8 cellular contexts compared by ENCODE assay signal in genomic region chr5:113043491-113043931, GRCh38.
A peak's percentile ranks its signal among the peaks of the same experiment; 100 is the strongest.
DNase-seq lines count a peak whose midpoint lies in the region; ATAC-seq and TF ChIP-seq lines count a peak whose summit lies in the region.

No MANE protein-coding gene starts in this region.

- H3K27me3 ChIP-seq in right cardiac atrium (ENCODE audit: control insufficient read depth, insufficient read depth) = no peaks in the 10 kb centered on the region

- CTCF ChIA-PET in activated naive CD4-positive, alpha-beta T cell treated with anti-CD3 and anti-CD28 coated beads for 36 hours (lab: Charles Lee) = interaction anchor here (0.6 to 4.0 kb wide), 3 partner anchors 48 to 291 kb away, joined by 3 to 14 read pairs (median 3); no protein-coding TSS in a partner anchor
- CTCF ChIA-PET in WTC11 (lab: Charles Lee) = interaction anchor here (0.6 to 2.4 kb wide), 5 partner anchors 9 to 512 kb away, joined by 3 to 10 read pairs (median 4); no protein-coding TSS in a partner anchor

- DNase-seq in activated naive CD4-positive, alpha-beta T cell treated with anti-CD3 and anti-CD28 coated beads for 36 hours = peak; percentile 38
- no peak for DNase-seq in activated naive CD4-positive, alpha-beta T cell treated with anti-CD3 and anti-CD28 coated beads, Interleukin-2, amount 50 U/mL, for 72 hours (ENCODE audit: low spot score in 2 of 2)
- peak; percentile 81 for DNase-seq in WTC11 (ENCODE audit: low spot score)
- peak; percentile 69 to 88 (median 86) for DNase-seq in right cardiac atrium
- DNase-seq in type B pancreatic cell (ENCODE audit: extremely low spot score, unreplicated experiment) = peak; percentile 72
- DNase-seq in NCI-H2029 (lab: John Stamatoyannopoulos, UW) = no peak
- DNase-seq in mesenteric fat pad (ENCODE audit: low spot score) = no peak

- no peaks in the 10 kb centered on the region for H3K9me3 ChIP-seq in right cardiac atrium (ENCODE audit: control insufficient read depth, low read length)

- H3K4me3 ChIP-seq in right cardiac atrium (ENCODE audit: low read length) = no peak overlapping the region

- no peak for ATAC-seq in activated naive CD4-positive, alpha-beta T cell treated with anti-CD3 and anti-CD28 coated beads, Interleukin-2, amount 50 U/mL, for 72 hours
- ATAC-seq in WTC11 (peak; percentile 86), right cardiac atrium (peak; percentile 90 to 94), HG03175 (IDR thresholded peaks at IDR 0.05; ENCODE audit: unreplicated experiment) (no peak)

- no peak overlapping the region for H3K27ac Mint-ChIP-seq in activated naive CD4-positive, alpha-beta T cell treated with anti-CD3 and anti-CD28 coated beads for 36 hours
- H3K27ac Mint-ChIP-seq in activated naive CD4-positive, alpha-beta T cell treated with anti-CD3 and anti-CD28 coated beads, Interleukin-2, amount 50 U/mL, for 72 hours = no peak overlapping the region
- H3K27ac Mint-ChIP-seq in WTC11 (peak overlapping the region; percentile 49), type B pancreatic cell (no peak overlapping the region)

- TF ChIP-seq CTCF in WTC11 (IDR thresholded peaks at IDR 0.05) (peak; percentile 32; the same call in 1 of the 2 replicates), type B pancreatic cell (conservative IDR thresholded peaks at IDR 0.05) (peak; percentile 56)

- no peaks in the 10 kb centered on the region for H3K9me3 Mint-ChIP-seq in activated naive CD4-positive, alpha-beta T cell treated with anti-CD3 and anti-CD28 coated beads for 36 hours
- no peaks in the 10 kb centered on the region for H3K9me3 Mint-ChIP-seq in activated naive CD4-positive, alpha-beta T cell treated with anti-CD3 and anti-CD28 coated beads, Interleukin-2, amount 50 U/mL, for 72 hours
- no peaks in the 10 kb centered on the region for H3K9me3 Mint-ChIP-seq in WTC11
- no peaks in the 10 kb centered on the region for H3K9me3 Mint-ChIP-seq in type B pancreatic cell

- no peak overlapping the region for H3K4me3 Mint-ChIP-seq in activated naive CD4-positive, alpha-beta T cell treated with anti-CD3 and anti-CD28 coated beads for 36 hours
- H3K4me3 Mint-ChIP-seq in WTC11 = no peak overlapping the region
- no peak overlapping the region for H3K4me3 Mint-ChIP-seq in type B pancreatic cell

- no peaks in the 10 kb centered on the region for H3K27me3 Mint-ChIP-seq in activated naive CD4-positive, alpha-beta T cell treated with anti-CD3 and anti-CD28 coated beads for 36 hours (ENCODE audit: low read depth)
- no peaks in the 10 kb centered on the region for H3K27me3 Mint-ChIP-seq in WTC11 (ENCODE audit: low read depth)
- H3K27me3 Mint-ChIP-seq in type B pancreatic cell = no peaks in the 10 kb centered on the region

- H3K4me1 Mint-ChIP-seq in activated naive CD4-positive, alpha-beta T cell treated with anti-CD3 and anti-CD28 coated beads for 36 hours (ENCODE audit: low read depth) = no peaks in the 10 kb centered on the region
- no peaks in the 10 kb centered on the region; the same call in 1 of the 2 replicates for H3K4me1 Mint-ChIP-seq in WTC11
- peaks cover 3% of the 10 kb centered on the region for H3K4me1 Mint-ChIP-seq in type B pancreatic cell (ENCODE audit: unreplicated experiment)

- intact Hi-C loops in activated naive CD4-positive, alpha-beta T cell treated with anti-CD3 and anti-CD28 coated beads for 36 hours (cut with micrococcal nuclease) = loop anchor here (1.0 to 5.0 kb wide), 3 partner anchors 287 to 563 kb away; partner anchors contain the start of gene YTHDC2
- intact Hi-C loops in right cardiac atrium (cut with DNase I) = no loop called here

- H3K36me3 Mint-ChIP-seq in activated naive CD4-positive, alpha-beta T cell treated with anti-CD3 and anti-CD28 coated beads for 36 hours (ENCODE audit: low read depth) = no peaks in the 10 kb centered on the region
- no peaks in the 10 kb centered on the region for H3K36me3 Mint-ChIP-seq in activated naive CD4-positive, alpha-beta T cell treated with anti-CD3 and anti-CD28 coated beads, Interleukin-2, amount 50 U/mL, for 72 hours
- H3K36me3 Mint-ChIP-seq in WTC11 (peaks cover 3% of the 10 kb centered on the region), type B pancreatic cell (peaks cover under 1% of the 10 kb centered on the region)

- peak overlapping the region; percentile 61 for H3K27ac ChIP-seq in right cardiac atrium (ENCODE audit: low read length)

- POLR2A ChIA-PET in WTC11 (lab: Charles Lee) = no interaction called here

- H3K4me1 ChIP-seq in right cardiac atrium (ENCODE audit: control insufficient read depth, insufficient read depth, low read length) = peaks cover 10% of the 10 kb centered on the region

- 43% methylated on average over 16 of the region's 16 CpGs for WGBS in right cardiac atrium

TF ChIP-seq in WTC11, 78 proteins besides CTCF, POLR2A, EP300 and RAD21:
- TF ChIP-seq ZNF232 (CRISPR knock-in tag; IDR thresholded peaks at IDR 0.05) = 0 out of 2 replicates have a peak, but pooled peaks have one; percentile 22
- TF ChIP-seq NFATC4 (CRISPR knock-in tag; IDR thresholded peaks at IDR 0.05) = no peak

Comparison
In these comparisons a context has a peak if more than half of its experiments do, and no peak if none do; other contexts are left out.
1. DNase-seq: peak in activated naive CD4-positive, alpha-beta T cell treated with anti-CD3 and anti-CD28 coated beads for 36 hours (single experiment), WTC11 (single experiment), right cardiac atrium (3 of 3) and type B pancreatic cell (single experiment); none in activated naive CD4-positive, alpha-beta T cell treated with anti-CD3 and anti-CD28 coated beads, Interleukin-2, amount 50 U/mL, for 72 hours (0 of 2), NCI-H2029 (single experiment) and mesenteric fat pad (single experiment).
2. ATAC-seq: peak in WTC11 (single experiment) and right cardiac atrium (2 of 2); none in activated naive CD4-positive, alpha-beta T cell treated with anti-CD3 and anti-CD28 coated beads, Interleukin-2, amount 50 U/mL, for 72 hours (0 of 2) and HG03175 (single experiment).